1 cellular context compared by ENCODE assay signal in the genomic region with DNA sequence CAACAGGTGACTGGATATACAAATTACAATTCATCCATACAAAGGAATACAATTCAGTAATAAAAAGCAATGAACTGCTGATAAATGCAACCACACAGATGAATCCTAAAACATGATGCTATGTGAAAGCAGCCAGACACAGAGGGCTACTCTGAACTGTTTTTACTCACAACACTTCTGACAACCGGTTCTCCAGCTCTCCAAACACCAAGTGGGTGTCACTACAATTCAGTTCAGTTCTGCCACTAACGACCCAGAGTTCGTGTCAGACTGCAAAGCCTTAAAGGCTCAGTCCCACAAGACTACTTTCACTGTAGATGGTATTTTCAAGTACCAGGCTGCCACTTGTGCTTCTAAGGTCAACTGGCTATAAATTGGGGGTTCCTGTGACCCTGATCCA.
TF ChIP-seq lines count a peak whose summit lies in the region.

No MANE protein-coding gene starts in this region.

TF ChIP-seq in GM12878, 131 proteins besides CTCF, POLR2A, EP300 and RAD21:
- TF ChIP-seq, protein P1, sequence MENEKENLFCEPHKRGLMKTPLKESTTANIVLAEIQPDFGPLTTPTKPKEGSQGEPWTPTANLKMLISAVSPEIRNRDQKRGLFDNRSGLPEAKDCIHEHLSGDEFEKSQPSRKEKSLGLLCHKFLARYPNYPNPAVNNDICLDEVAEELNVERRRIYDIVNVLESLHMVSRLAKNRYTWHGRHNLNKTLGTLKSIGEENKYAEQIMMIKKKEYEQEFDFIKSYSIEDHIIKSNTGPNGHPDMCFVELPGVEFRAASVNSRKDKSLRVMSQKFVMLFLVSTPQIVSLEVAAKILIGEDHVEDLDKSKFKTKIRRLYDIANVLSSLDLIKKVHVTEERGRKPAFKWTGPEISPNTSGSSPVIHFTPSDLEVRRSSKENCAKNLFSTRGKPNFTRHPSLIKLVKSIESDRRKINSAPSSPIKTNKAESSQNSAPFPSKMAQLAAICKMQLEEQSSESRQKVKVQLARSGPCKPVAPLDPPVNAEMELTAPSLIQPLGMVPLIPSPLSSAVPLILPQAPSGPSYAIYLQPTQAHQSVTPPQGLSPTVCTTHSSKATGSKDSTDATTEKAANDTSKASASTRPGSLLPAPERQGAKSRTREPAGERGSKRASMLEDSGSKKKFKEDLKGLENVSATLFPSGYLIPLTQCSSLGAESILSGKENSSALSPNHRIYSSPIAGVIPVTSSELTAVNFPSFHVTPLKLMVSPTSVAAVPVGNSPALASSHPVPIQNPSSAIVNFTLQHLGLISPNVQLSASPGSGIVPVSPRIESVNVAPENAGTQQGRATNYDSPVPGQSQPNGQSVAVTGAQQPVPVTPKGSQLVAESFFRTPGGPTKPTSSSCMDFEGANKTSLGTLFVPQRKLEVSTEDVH (IDR thresholded peaks at IDR 0.05; ENCODE audit: low read depth, partially characterized antibody) = no peak
- no peak for TF ChIP-seq MYB (IDR thresholded peaks at IDR 0.05; ENCODE audit: borderline replicate concordance, low read depth, low read length)
- TF ChIP-seq GATAD2B (conservative IDR thresholded peaks at IDR 0.05; ENCODE audit: low read depth) = no peak
- no peak for TF ChIP-seq RELA (IDR thresholded peaks at IDR 0.05; ENCODE audit: borderline replicate concordance, partially characterized antibody)
- TF ChIP-seq MTA2 (IDR thresholded peaks at IDR 0.05; ENCODE audit: low read depth) = no peak
- TF ChIP-seq, protein P2, sequence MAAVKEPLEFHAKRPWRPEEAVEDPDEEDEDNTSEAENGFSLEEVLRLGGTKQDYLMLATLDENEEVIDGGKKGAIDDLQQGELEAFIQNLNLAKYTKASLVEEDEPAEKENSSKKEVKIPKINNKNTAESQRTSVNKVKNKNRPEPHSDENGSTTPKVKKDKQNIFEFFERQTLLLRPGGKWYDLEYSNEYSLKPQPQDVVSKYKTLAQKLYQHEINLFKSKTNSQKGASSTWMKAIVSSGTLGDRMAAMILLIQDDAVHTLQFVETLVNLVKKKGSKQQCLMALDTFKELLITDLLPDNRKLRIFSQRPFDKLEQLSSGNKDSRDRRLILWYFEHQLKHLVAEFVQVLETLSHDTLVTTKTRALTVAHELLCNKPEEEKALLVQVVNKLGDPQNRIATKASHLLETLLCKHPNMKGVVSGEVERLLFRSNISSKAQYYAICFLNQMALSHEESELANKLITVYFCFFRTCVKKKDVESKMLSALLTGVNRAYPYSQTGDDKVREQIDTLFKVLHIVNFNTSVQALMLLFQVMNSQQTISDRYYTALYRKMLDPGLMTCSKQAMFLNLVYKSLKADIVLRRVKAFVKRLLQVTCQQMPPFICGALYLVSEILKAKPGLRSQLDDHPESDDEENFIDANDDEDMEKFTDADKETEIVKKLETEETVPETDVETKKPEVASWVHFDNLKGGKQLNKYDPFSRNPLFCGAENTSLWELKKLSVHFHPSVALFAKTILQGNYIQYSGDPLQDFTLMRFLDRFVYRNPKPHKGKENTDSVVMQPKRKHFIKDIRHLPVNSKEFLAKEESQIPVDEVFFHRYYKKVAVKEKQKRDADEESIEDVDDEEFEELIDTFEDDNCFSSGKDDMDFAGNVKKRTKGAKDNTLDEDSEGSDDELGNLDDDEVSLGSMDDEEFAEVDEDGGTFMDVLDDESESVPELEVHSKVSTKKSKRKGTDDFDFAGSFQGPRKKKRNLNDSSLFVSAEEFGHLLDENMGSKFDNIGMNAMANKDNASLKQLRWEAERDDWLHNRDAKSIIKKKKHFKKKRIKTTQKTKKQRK (IDR thresholded peaks at IDR 0.05; ENCODE audit: low read depth, low read length) = no peak
- TF ChIP-seq, protein P3, sequence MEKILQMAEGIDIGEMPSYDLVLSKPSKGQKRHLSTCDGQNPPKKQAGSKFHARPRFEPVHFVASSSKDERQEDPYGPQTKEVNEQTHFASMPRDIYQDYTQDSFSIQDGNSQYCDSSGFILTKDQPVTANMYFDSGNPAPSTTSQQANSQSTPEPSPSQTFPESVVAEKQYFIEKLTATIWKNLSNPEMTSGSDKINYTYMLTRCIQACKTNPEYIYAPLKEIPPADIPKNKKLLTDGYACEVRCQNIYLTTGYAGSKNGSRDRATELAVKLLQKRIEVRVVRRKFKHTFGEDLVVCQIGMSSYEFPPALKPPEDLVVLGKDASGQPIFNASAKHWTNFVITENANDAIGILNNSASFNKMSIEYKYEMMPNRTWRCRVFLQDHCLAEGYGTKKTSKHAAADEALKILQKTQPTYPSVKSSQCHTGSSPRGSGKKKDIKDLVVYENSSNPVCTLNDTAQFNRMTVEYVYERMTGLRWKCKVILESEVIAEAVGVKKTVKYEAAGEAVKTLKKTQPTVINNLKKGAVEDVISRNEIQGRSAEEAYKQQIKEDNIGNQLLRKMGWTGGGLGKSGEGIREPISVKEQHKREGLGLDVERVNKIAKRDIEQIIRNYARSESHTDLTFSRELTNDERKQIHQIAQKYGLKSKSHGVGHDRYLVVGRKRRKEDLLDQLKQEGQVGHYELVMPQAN (conservative IDR thresholded peaks at IDR 0.05) = no peak
- no peak for TF ChIP-seq CBX3 (IDR thresholded peaks at IDR 0.05; ENCODE audit: borderline replicate concordance, low read depth)
- TF ChIP-seq, protein P4, sequence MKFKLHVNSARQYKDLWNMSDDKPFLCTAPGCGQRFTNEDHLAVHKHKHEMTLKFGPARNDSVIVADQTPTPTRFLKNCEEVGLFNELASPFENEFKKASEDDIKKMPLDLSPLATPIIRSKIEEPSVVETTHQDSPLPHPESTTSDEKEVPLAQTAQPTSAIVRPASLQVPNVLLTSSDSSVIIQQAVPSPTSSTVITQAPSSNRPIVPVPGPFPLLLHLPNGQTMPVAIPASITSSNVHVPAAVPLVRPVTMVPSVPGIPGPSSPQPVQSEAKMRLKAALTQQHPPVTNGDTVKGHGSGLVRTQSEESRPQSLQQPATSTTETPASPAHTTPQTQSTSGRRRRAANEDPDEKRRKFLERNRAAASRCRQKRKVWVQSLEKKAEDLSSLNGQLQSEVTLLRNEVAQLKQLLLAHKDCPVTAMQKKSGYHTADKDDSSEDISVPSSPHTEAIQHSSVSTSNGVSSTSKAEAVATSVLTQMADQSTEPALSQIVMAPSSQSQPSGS (IDR thresholded peaks at IDR 0.05; ENCODE audit: low read length) = no peak
- TF ChIP-seq FOXM1 (IDR thresholded peaks at IDR 0.05; ENCODE audit: low read depth, low read length) = no peak
- no peak for TF ChIP-seq POLR2AphosphoS5 (IDR thresholded peaks at IDR 0.05; ENCODE audit: low read length)
- TF ChIP-seq, protein P5, sequence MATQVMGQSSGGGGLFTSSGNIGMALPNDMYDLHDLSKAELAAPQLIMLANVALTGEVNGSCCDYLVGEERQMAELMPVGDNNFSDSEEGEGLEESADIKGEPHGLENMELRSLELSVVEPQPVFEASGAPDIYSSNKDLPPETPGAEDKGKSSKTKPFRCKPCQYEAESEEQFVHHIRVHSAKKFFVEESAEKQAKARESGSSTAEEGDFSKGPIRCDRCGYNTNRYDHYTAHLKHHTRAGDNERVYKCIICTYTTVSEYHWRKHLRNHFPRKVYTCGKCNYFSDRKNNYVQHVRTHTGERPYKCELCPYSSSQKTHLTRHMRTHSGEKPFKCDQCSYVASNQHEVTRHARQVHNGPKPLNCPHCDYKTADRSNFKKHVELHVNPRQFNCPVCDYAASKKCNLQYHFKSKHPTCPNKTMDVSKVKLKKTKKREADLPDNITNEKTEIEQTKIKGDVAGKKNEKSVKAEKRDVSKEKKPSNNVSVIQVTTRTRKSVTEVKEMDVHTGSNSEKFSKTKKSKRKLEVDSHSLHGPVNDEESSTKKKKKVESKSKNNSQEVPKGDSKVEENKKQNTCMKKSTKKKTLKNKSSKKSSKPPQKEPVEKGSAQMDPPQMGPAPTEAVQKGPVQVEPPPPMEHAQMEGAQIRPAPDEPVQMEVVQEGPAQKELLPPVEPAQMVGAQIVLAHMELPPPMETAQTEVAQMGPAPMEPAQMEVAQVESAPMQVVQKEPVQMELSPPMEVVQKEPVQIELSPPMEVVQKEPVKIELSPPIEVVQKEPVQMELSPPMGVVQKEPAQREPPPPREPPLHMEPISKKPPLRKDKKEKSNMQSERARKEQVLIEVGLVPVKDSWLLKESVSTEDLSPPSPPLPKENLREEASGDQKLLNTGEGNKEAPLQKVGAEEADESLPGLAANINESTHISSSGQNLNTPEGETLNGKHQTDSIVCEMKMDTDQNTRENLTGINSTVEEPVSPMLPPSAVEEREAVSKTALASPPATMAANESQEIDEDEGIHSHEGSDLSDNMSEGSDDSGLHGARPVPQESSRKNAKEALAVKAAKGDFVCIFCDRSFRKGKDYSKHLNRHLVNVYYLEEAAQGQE (IDR thresholded peaks at IDR 0.05; ENCODE audit: low read depth, low read length) = no peak
- TF ChIP-seq RUNX3 (IDR thresholded peaks at IDR 0.05; ENCODE audit: low read length) = no peak
